Comparison of ENCODE assay signal across 24 cellular contexts in genomic region chr5:38837932-38838331, GRCh38.
"Had no signal": no experiment of that assay in that cellular context is flagged by ENCODE, and none has a peak within 500 bp of the region (broad histone marks: within the 10 kb centered on the region; RNA-seq: fewer than 3 reads in every experiment).

No MANE protein-coding gene starts in this region.

- H3K9me3 ChIP-seq: colonic mucosa, esophagus squamous epithelium, gastrocnemius medialis, left lung, lower lobe of right lung, mucosa of descending colon had no signal

- ATAC-seq: effector memory CD8-positive, alpha-beta T cell; esophagus mucosa; gastrocnemius medialis; left cardiac atrium; left lung; lower lobe of right lung; mucosa of descending colon had no signal

- FAIRE-seq: islet of Langerhans, keratinocyte had no signal

- H3K27me3 ChIP-seq: colonic mucosa, esophagus squamous epithelium, gastrocnemius medialis had no signal

- H3K36me3 ChIP-seq: colonic mucosa, gastrocnemius medialis, lower lobe of right lung had no signal

- DNase-seq: colonic mucosa; cortex of kidney; effector CD8-positive, alpha-beta T cell; effector memory CD8-positive, alpha-beta T cell; endodermal cell; erythroblast; esophagus squamous epithelium; foreskin fibroblast; foreskin melanocyte; gastrocnemius medialis; glutamatergic neuron; head of caudate nucleus; heart right ventricle; hippocampal formation; left cardiac atrium; left lung; lower lobe of right lung; mesenchymal stem cell; mucosa of descending colon; naive B cell had no signal

- H3K4me3 ChIP-seq: colonic mucosa, esophagus squamous epithelium, gastrocnemius medialis, heart right ventricle, left lung, lower lobe of right lung, mucosa of descending colon had no signal

- H3K4me1 ChIP-seq: colonic mucosa had no signal

- H3K27ac ChIP-seq: colonic mucosa, epithelial cell of prostate, esophagus squamous epithelium, gastrocnemius medialis, left lung, lower lobe of right lung had no signal
